9 cellular contexts compared by ENCODE assay signal in genomic region chr9:31302620-31303418, GRCh38.
DNase-seq lines count a peak whose midpoint lies in the region; ATAC-seq and TF ChIP-seq lines count a peak whose summit lies in the region.
"Had no signal": no experiment of that assay in that cellular context is flagged by ENCODE, and none has a peak within 500 bp of the region (broad histone marks: within the 10 kb centered on the region; RNA-seq: fewer than 3 reads in every experiment).

No MANE protein-coding gene starts in this region.

- DNase-seq in ACHN (peak; percentile 4), heart left ventricle (no peak), ascending aorta (ENCODE audit: low spot score in 2 of 2) (no peak), KG1 (lab: John Stamatoyannopoulos, UW) (no peak), tibial nerve (ENCODE audit: low spot score in 2 of 2) (no peak)

- TF ChIP-seq CTCF in heart left ventricle (IDR thresholded peaks at IDR 0.05) (no peak), ascending aorta (IDR thresholded peaks at IDR 0.05) (no peak), tibial nerve (IDR thresholded peaks at IDR 0.05) (no peak)

- no peak for TF ChIP-seq EP300 in tibial nerve (IDR thresholded peaks at IDR 0.05)

- 53 to 66% (median 57%) methylated on average over 4 of the region's 4 CpGs for WGBS in heart left ventricle, 4 donors
- 73 to 75% methylated on average over 4 of the region's 4 CpGs for WGBS in tibial nerve, 2 donors

- H3K27ac ChIP-seq in heart left ventricle (no peak overlapping the region), ascending aorta (no peak overlapping the region), tibial nerve (no peak overlapping the region)
- H3K27ac ChIP-seq: VCaP had no signal

- no peaks in the 10 kb centered on the region for H3K36me3 ChIP-seq in heart left ventricle
- H3K36me3 ChIP-seq in ascending aorta, result no peaks in the 10 kb centered on the region
- H3K36me3 ChIP-seq in tibial nerve, result no peaks in the 10 kb centered on the region

- H3K9me3 ChIP-seq in heart left ventricle (peaks cover 0 to 4% (median 0%) of the 10 kb centered on the region in 12 donors), ascending aorta (no peaks in the 10 kb centered on the region), tibial nerve (no peaks in the 10 kb centered on the region)

- H3K4me1 ChIP-seq in heart left ventricle, result no peaks in the 10 kb centered on the region
- H3K4me1 ChIP-seq in ascending aorta, result no peaks in the 10 kb centered on the region
- H3K4me1 ChIP-seq in tibial nerve, result no peaks in the 10 kb centered on the region

- ATAC-seq in GM18907 (IDR thresholded peaks at IDR 0.05; ENCODE audit: unreplicated experiment), result peak; percentile 74
- ATAC-seq in HG02759 (IDR thresholded peaks at IDR 0.05; ENCODE audit: unreplicated experiment), result peak; percentile 71
- peak; percentile 40 for ATAC-seq in HG03575 (IDR thresholded peaks at IDR 0.05; ENCODE audit: extremely low read depth, insufficient number of reproducible peaks, low FRiP score, unreplicated experiment)
- no peak for ATAC-seq in heart left ventricle

- H3K4me3 ChIP-seq in heart left ventricle (no peak overlapping the region), ascending aorta (no peak overlapping the region), tibial nerve (no peak overlapping the region)

- intact Hi-C loops in heart left ventricle (cut with DNase I), result loop anchor here in 1 of 10 donors (10.0 kb wide), 1 partner anchor 58 kb away; no protein-coding TSS in a partner anchor
- intact Hi-C loops in ascending aorta (cut with DNase I), result no loop called here

- no peaks in the 10 kb centered on the region for H3K27me3 ChIP-seq in heart left ventricle
- H3K27me3 ChIP-seq in ascending aorta, result no peaks in the 10 kb centered on the region
- no peaks in the 10 kb centered on the region for H3K27me3 ChIP-seq in tibial nerve

- in situ Hi-C loops in ACHN (cut with HindIII; ENCODE audit: low pct_ligation_motif_present, low pct_unique_long_range_greater_than_20kb, low sequenced_read_pairs), result no loop called here

- TF ChIP-seq POLR2A in heart left ventricle (IDR thresholded peaks at IDR 0.05) (no peak), tibial nerve (IDR thresholded peaks at IDR 0.05) (no peak)

Comparison
In these comparisons a context has a peak if more than half of its experiments do, and no peak if none do; other contexts are left out.
1. ATAC-seq: peak in GM18907 (single experiment), HG02759 (single experiment) and HG03575 (single experiment); none in heart left ventricle (0 of 4).